In genomic region chrY:13351443-13351842, GRCh38 we compare ENCODE assay signal across 17 cellular contexts.
A peak's percentile ranks its signal among the peaks of the same experiment; 100 is the strongest.
DNase-seq lines count a peak whose midpoint lies in the region; ATAC-seq, FAIRE-seq and TF ChIP-seq lines count a peak whose summit lies in the region.
"Had no signal": no experiment of that assay in that cellular context is flagged by ENCODE, and none has a peak within 500 bp of the region (broad histone marks: within the 10 kb centered on the region; RNA-seq: fewer than 3 reads in every experiment).

No MANE protein-coding gene starts in this region.

- H3K27ac Mint-ChIP-seq in HFFc6, result peak overlapping the region; percentile 33; the same call in 1 of the 2 replicates
- H3K27ac Mint-ChIP-seq: GM23338, H9 had no signal

- peaks cover 33% of the 10 kb centered on the region for H3K4me1 Mint-ChIP-seq in HFFc6 (ENCODE audit: low read depth)
- H3K4me1 Mint-ChIP-seq: GM23338, H9 had no signal

- peaks cover 2% of the 10 kb centered on the region for H3K36me3 ChIP-seq in bronchial epithelial cell (ENCODE audit: control insufficient read depth, insufficient read depth, low read length)
- H3K36me3 ChIP-seq: BLaER1 treated with 17β-estradiol and CSF1 and Interleukin-3, amounts not matched to agents 10 nM and 100 nM had no signal

- peaks cover 7% of the 10 kb centered on the region for H3K4me1 ChIP-seq in foreskin keratinocyte
- H3K4me1 ChIP-seq: BLaER1 treated with 17β-estradiol and CSF1 and Interleukin-3, amounts not matched to agents 10 nM and 100 nM had no signal

- peak; percentile 29 for DNase-seq in EH (ENCODE audit: low read depth)
- DNase-seq in HFFc6, result no peak
- DNase-seq in bronchial epithelial cell (ENCODE audit: low read depth), result peak; percentile 74
- peak; percentile 22 to 55 for DNase-seq in foreskin keratinocyte
- DNase-seq in stimulated activated CD4-positive, alpha-beta T cell treated with anti-CD3 and anti-CD28 coated beads, Interleukin-15, amount 100 ng/mL, for 24 hours, result no peak
- no peak for DNase-seq in AG08395 (ENCODE audit: low spot score)
- DNase-seq in SK-N-DZ (ENCODE audit: low spot score), result no peak
- DNase-seq in COR-L47 (lab: John Stamatoyannopoulos, UW), result no peak
- DNase-seq: 8988T; CD4-positive, CD25-positive, alpha-beta regulatory T cell; DMS153; DMS79 treated with DMSO at 0.1 percent for 48 hours; H9; IMR-90; KBM-7 had no signal

- H3K27me3 ChIP-seq in bronchial epithelial cell (ENCODE audit: control insufficient read depth, insufficient read depth, low read length) (no peaks in the 10 kb centered on the region), foreskin keratinocyte (no peaks in the 10 kb centered on the region)
- H3K27me3 ChIP-seq: BLaER1 treated with 17β-estradiol and CSF1 and Interleukin-3, amounts not matched to agents 10 nM and 100 nM had no signal

- no peak overlapping the region for H3K4me3 Mint-ChIP-seq in HFFc6
- H3K4me3 Mint-ChIP-seq: CD4-positive, CD25-positive, alpha-beta regulatory T cell; GM23338; H9 had no signal

- FAIRE-seq in bronchial epithelial cell (lab: Jason Lieb, UNC), result no peak

- TF ChIP-seq CTCF in HFFc6 (IDR thresholded peaks at IDR 0.05), result no peak
- no peak for TF ChIP-seq CTCF in bronchial epithelial cell (IDR thresholded peaks at IDR 0.05; ENCODE audit: insufficient read depth, low read length, severe bottlenecking)
- no peak for TF ChIP-seq CTCF in foreskin keratinocyte (conservative IDR thresholded peaks at IDR 0.05)

- H3K9me3 Mint-ChIP-seq in HFFc6, result no peaks in the 10 kb centered on the region
- H3K9me3 Mint-ChIP-seq: CD4-positive, CD25-positive, alpha-beta regulatory T cell; GM23338; H9 had no signal

- peak; percentile 51 for ATAC-seq in foreskin keratinocyte
- ATAC-seq: GM23338 had no signal

- H3K27me3 Mint-ChIP-seq in HFFc6 (ENCODE audit: insufficient read depth), result no peaks in the 10 kb centered on the region
- H3K27me3 Mint-ChIP-seq: CD4-positive, CD25-positive, alpha-beta regulatory T cell had no signal

- H3K27ac ChIP-seq in foreskin keratinocyte, result no peak overlapping the region
- H3K27ac ChIP-seq: BLaER1 treated with 17β-estradiol and CSF1 and Interleukin-3, amounts not matched to agents 10 nM and 100 nM had no signal

- H3K4me3 ChIP-seq in bronchial epithelial cell (ENCODE audit: low read depth, low read length), result no peak overlapping the region
- H3K4me3 ChIP-seq: BLaER1 treated with 17β-estradiol and CSF1 and Interleukin-3, amounts not matched to agents 10 nM and 100 nM; GM23338 had no signal

- H3K36me3 Mint-ChIP-seq in HFFc6 (ENCODE audit: low read depth), result peaks cover 22% of the 10 kb centered on the region
- H3K36me3 Mint-ChIP-seq: CD4-positive, CD25-positive, alpha-beta regulatory T cell had no signal

Comparison
In these comparisons a context has a peak if more than half of its experiments do, and no peak if none do; other contexts are left out.
1. DNase-seq: peak in EH (single experiment), bronchial epithelial cell (single experiment) and foreskin keratinocyte (2 of 2); none in HFFc6 (single experiment), stimulated activated CD4-positive, alpha-beta T cell treated with anti-CD3 and anti-CD28 coated beads, Interleukin-15, amount 100 ng/mL, for 24 hours (single experiment), AG08395 (single experiment), SK-N-DZ (single experiment) and COR-L47 (single experiment).